Comparison of ENCODE assay signal across 1 cellular context in genomic region chr17:72092710-72093322, GRCh38.
A peak's percentile ranks its signal among the peaks of the same experiment; 100 is the strongest.
TF ChIP-seq lines count a peak whose summit lies in the region.

No MANE protein-coding gene starts in this region.

TF ChIP-seq in HepG2, 621 proteins besides CTCF, POLR2A, EP300 and RAD21 (continued from another document and continues in another):
- TF ChIP-seq KAT7 (CRISPR knock-in tag; IDR thresholded peaks at IDR 0.05; ENCODE audit: borderline replicate concordance) (0 out of 2 replicates have a peak, but pooled peaks have one; percentile 11), NBN (conservative IDR thresholded peaks at IDR 0.05) (no peak), ZNF784 (CRISPR knock-in tag; IDR thresholded peaks at IDR 0.05; ENCODE audit: borderline replicate concordance) (no peak), ZKSCAN1 (IDR thresholded peaks at IDR 0.05; ENCODE audit: low read length) (no peak), TEF (CRISPR knock-in tag; IDR thresholded peaks at IDR 0.05) (no peak), ZC3H4 (CRISPR knock-in tag; IDR thresholded peaks at IDR 0.05; ENCODE audit: borderline replicate concordance) (no peak), ZNF18 (CRISPR knock-in tag; IDR thresholded peaks at IDR 0.05; ENCODE audit: insufficient replicate concordance) (no peak), MEF2D (CRISPR knock-in tag; IDR thresholded peaks at IDR 0.05) (no peak), ZNF260 (CRISPR knock-in tag; IDR thresholded peaks at IDR 0.05; ENCODE audit: borderline replicate concordance, low read depth) (no peak), HES4 (CRISPR knock-in tag; IDR thresholded peaks at IDR 0.05; ENCODE audit: borderline replicate concordance) (no peak), PHF20 (CRISPR knock-in tag; IDR thresholded peaks at IDR 0.05) (no peak), MAFK (conservative IDR thresholded peaks at IDR 0.05 in 1 of 2, IDR thresholded peaks at IDR 0.05 in 1 of 2; ENCODE audit: low read length in 2 of 2) (no peak), KAT2B (IDR thresholded peaks at IDR 0.05; ENCODE audit: borderline replicate concordance, low read depth, low read length) (no peak), RFX5 (IDR thresholded peaks at IDR 0.05; ENCODE audit: low read depth, low read length) (no peak), ZNF256 (CRISPR knock-in tag; conservative IDR thresholded peaks at IDR 0.05) (0 out of 2 replicates have a peak, but pooled peaks have one; percentile 56), CENPX (CRISPR knock-in tag; IDR thresholded peaks at IDR 0.05) (no peak), KDM1A (CRISPR knock-in tag; IDR thresholded peaks at IDR 0.05) (peak; percentile 80), ZNF326 (CRISPR knock-in tag; IDR thresholded peaks at IDR 0.05; ENCODE audit: borderline replicate concordance) (no peak), CREBL2 (CRISPR knock-in tag; IDR thresholded peaks at IDR 0.05; ENCODE audit: borderline replicate concordance) (no peak), ZFP41 (CRISPR knock-in tag; IDR thresholded peaks at IDR 0.05; ENCODE audit: borderline replicate concordance) (no peak), NFE2 (CRISPR knock-in tag; IDR thresholded peaks at IDR 0.05) (no peak), ZNF746 (CRISPR knock-in tag; IDR thresholded peaks at IDR 0.05) (peak; percentile 75; the same call in 1 of the 2 replicates), FOXO1 (CRISPR knock-in tag; IDR thresholded peaks at IDR 0.05) (peak; percentile 93), POLR2AphosphoS5 (IDR thresholded peaks at IDR 0.05; ENCODE audit: low read depth, low read length) (no peak), ZNF547 (CRISPR knock-in tag; IDR thresholded peaks at IDR 0.05) (no peak), JARID2 (CRISPR knock-in tag; IDR thresholded peaks at IDR 0.05; ENCODE audit: insufficient replicate concordance) (no peak), CREM (IDR thresholded peaks at IDR 0.05) (peak; percentile 89), CREM (CRISPR knock-in tag; IDR thresholded peaks at IDR 0.05) (no peak), FOXP4 (CRISPR knock-in tag; IDR thresholded peaks at IDR 0.05) (peak; percentile 84), SNRNP70 (IDR thresholded peaks at IDR 0.05; ENCODE audit: low read depth, low read length) (no peak), HMG20B (CRISPR knock-in tag; conservative IDR thresholded peaks at IDR 0.05) (peak; percentile 97), ZNF496 (CRISPR knock-in tag; IDR thresholded peaks at IDR 0.05; ENCODE audit: insufficient replicate concordance) (no peak), CC2D1A (CRISPR knock-in tag; IDR thresholded peaks at IDR 0.05) (no peak), NKX3-1 (CRISPR knock-in tag; IDR thresholded peaks at IDR 0.05) (no peak), ELF1 (CRISPR knock-in tag; IDR thresholded peaks at IDR 0.05) (no peak), ZNF143 (CRISPR knock-in tag; IDR thresholded peaks at IDR 0.05) (no peak; the same call in 1 of the 2 replicates), ZGPAT (CRISPR knock-in tag; IDR thresholded peaks at IDR 0.05) (peak; percentile 74; the same call in 1 of the 2 replicates), ZNF101 (CRISPR knock-in tag; IDR thresholded peaks at IDR 0.05; ENCODE audit: borderline replicate concordance, low read depth) (no peak), MAFG (CRISPR knock-in tag; IDR thresholded peaks at IDR 0.05) (no peak), TGIF2 (CRISPR knock-in tag; IDR thresholded peaks at IDR 0.05) (peak; percentile 63), ZNF780A (CRISPR knock-in tag; IDR thresholded peaks at IDR 0.05) (no peak), TOE1 (CRISPR knock-in tag; IDR thresholded peaks at IDR 0.05) (peak; percentile 59; the same call in 1 of the 2 replicates), SIN3B (IDR thresholded peaks at IDR 0.05; ENCODE audit: low read length) (no peak), ARNT2 (CRISPR knock-in tag; IDR thresholded peaks at IDR 0.05; ENCODE audit: low read depth) (no peak), NR1H2 (CRISPR knock-in tag; IDR thresholded peaks at IDR 0.05; ENCODE audit: borderline replicate concordance, low read depth) (peak; percentile 84; the same call in 1 of the 2 replicates), ASH2L (IDR thresholded peaks at IDR 0.05; ENCODE audit: insufficient read length, low read depth, low read length) (peak; percentile 76)
- TF ChIP-seq, protein P1, sequence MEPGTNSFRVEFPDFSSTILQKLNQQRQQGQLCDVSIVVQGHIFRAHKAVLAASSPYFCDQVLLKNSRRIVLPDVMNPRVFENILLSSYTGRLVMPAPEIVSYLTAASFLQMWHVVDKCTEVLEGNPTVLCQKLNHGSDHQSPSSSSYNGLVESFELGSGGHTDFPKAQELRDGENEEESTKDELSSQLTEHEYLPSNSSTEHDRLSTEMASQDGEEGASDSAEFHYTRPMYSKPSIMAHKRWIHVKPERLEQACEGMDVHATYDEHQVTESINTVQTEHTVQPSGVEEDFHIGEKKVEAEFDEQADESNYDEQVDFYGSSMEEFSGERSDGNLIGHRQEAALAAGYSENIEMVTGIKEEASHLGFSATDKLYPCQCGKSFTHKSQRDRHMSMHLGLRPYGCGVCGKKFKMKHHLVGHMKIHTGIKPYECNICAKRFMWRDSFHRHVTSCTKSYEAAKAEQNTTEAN (CRISPR knock-in tag; conservative IDR thresholded peaks at IDR 0.05) = peak; percentile 85; the same call in 1 of the 2 replicates
- TF ChIP-seq, protein P2, sequence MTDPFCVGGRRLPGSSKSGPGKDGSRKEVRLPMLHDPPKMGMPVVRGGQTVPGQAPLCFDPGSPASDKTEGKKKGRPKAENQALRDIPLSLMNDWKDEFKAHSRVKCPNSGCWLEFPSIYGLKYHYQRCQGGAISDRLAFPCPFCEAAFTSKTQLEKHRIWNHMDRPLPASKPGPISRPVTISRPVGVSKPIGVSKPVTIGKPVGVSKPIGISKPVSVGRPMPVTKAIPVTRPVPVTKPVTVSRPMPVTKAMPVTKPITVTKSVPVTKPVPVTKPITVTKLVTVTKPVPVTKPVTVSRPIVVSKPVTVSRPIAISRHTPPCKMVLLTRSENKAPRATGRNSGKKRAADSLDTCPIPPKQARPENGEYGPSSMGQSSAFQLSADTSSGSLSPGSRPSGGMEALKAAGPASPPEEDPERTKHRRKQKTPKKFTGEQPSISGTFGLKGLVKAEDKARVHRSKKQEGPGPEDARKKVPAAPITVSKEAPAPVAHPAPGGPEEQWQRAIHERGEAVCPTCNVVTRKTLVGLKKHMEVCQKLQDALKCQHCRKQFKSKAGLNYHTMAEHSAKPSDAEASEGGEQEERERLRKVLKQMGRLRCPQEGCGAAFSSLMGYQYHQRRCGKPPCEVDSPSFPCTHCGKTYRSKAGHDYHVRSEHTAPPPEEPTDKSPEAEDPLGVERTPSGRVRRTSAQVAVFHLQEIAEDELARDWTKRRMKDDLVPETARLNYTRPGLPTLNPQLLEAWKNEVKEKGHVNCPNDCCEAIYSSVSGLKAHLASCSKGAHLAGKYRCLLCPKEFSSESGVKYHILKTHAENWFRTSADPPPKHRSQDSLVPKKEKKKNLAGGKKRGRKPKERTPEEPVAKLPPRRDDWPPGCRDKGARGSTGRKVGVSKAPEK (CRISPR knock-in tag; IDR thresholded peaks at IDR 0.05; ENCODE audit: borderline replicate concordance) = no peak; the same call in 1 of the 2 replicates
- TF ChIP-seq, protein P3, sequence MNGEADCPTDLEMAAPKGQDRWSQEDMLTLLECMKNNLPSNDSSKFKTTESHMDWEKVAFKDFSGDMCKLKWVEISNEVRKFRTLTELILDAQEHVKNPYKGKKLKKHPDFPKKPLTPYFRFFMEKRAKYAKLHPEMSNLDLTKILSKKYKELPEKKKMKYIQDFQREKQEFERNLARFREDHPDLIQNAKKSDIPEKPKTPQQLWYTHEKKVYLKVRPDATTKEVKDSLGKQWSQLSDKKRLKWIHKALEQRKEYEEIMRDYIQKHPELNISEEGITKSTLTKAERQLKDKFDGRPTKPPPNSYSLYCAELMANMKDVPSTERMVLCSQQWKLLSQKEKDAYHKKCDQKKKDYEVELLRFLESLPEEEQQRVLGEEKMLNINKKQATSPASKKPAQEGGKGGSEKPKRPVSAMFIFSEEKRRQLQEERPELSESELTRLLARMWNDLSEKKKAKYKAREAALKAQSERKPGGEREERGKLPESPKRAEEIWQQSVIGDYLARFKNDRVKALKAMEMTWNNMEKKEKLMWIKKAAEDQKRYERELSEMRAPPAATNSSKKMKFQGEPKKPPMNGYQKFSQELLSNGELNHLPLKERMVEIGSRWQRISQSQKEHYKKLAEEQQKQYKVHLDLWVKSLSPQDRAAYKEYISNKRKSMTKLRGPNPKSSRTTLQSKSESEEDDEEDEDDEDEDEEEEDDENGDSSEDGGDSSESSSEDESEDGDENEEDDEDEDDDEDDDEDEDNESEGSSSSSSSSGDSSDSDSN (CRISPR knock-in tag; IDR thresholded peaks at IDR 0.05) = no peak
- TF ChIP-seq, protein P4, sequence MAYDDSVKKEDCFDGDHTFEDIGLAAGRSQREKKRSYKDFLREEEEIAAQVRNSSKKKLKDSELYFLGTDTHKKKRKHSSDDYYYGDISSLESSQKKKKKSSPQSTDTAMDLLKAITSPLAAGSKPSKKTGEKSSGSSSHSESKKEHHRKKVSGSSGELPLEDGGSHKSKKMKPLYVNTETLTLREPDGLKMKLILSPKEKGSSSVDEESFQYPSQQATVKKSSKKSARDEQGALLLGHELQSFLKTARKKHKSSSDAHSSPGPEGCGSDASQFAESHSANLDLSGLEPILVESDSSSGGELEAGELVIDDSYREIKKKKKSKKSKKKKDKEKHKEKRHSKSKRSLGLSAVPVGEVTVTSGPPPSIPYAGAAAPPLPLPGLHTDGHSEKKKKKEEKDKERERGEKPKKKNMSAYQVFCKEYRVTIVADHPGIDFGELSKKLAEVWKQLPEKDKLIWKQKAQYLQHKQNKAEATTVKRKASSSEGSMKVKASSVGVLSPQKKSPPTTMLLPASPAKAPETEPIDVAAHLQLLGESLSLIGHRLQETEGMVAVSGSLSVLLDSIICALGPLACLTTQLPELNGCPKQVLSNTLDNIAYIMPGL (CRISPR knock-in tag; IDR thresholded peaks at IDR 0.05; ENCODE audit: borderline replicate concordance in 1 of 2, low read depth in 1 of 2) = peak in 1 of 2 experiments; percentile 36; a peak in 2 of 4 replicates
- TF ChIP-seq, protein P5, sequence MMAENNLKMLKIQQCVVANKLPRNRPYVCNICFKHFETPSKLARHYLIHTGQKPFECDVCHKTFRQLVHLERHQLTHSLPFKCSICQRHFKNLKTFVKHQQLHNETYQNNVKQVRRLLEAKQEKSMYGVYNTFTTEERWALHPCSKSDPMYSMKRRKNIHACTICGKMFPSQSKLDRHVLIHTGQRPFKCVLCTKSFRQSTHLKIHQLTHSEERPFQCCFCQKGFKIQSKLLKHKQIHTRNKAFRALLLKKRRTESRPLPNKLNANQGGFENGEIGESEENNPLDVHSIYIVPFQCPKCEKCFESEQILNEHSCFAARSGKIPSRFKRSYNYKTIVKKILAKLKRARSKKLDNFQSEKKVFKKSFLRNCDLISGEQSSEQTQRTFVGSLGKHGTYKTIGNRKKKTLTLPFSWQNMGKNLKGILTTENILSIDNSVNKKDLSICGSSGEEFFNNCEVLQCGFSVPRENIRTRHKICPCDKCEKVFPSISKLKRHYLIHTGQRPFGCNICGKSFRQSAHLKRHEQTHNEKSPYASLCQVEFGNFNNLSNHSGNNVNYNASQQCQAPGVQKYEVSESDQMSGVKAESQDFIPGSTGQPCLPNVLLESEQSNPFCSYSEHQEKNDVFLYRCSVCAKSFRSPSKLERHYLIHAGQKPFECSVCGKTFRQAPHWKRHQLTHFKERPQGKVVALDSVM (CRISPR knock-in tag; IDR thresholded peaks at IDR 0.05) = 0 out of 2 replicates have a peak, but pooled peaks have one; percentile 33
